In the genomic region with DNA sequence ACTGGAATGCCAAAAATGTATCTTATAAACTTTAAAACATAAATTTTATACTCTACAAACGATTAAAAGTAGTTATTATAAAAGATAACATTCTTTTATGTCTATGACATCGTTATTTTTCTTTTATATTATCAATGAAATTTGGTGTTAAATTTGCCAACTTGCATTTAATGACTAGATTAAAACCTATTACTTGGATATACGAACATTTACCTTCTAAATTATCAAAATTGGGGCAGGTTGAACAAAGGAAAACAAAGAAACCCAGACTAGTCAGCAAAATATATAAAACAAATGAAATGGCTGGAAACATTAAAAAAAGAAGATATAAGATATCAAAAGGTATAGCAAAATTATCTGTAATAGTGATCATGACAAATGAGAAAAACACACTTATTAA, we compare ENCODE assay signal across 28 cellular contexts.
"Had no signal": no experiment of that assay in that cellular context is flagged by ENCODE, and none has a peak within 500 bp of the region (broad histone marks: within the 10 kb centered on the region; RNA-seq: fewer than 3 reads in every experiment).

No MANE protein-coding gene starts in this region.

- H3K4me1 ChIP-seq: pancreas, prostate gland, suprapubic skin, transverse colon, vagina had no signal

- ATAC-seq: naive thymus-derived CD8-positive, alpha-beta T cell; natural killer cell treated with Interleukin-12 subunit alpha and Interleukin-12 subunit beta and Interleukin-15 and Interleukin-18, amount 100 ng/mL, for 72 hours; pancreas; right cardiac atrium; sciatic nerve; stimulated activated memory B cell treated with anti-CD40 and anti-IgM and Interleukin-4, amounts not matched to agents 10 μg/mL and 1 μg/mL and 100 μg/mL, for 72 hours; stimulated activated naive CD8-positive, alpha-beta T cell treated with anti-CD3 and anti-CD28 coated beads, Interleukin-15, amount 100 ng/mL, for 72 hours; stimulated activated naive CD8-positive, alpha-beta T cell treated with anti-CD3 and anti-CD28 coated beads, Interleukin-15, Interleukin-2, amounts not matched to agents 100 U/mL and 50 U/mL, for 24 hours had no signal

- H3K36me3 ChIP-seq: neutrophil, pancreas, prostate gland, spleen, suprapubic skin, tibial artery, transverse colon, vagina had no signal

- FAIRE-seq: pancreas, urothelium cell line had no signal

- H3K4me3 ChIP-seq: pancreas, prostate gland, skin epidermis, smooth muscle cell, spleen, suprapubic skin, testis, tibial artery, transverse colon, vagina had no signal

- H3K27ac ChIP-seq: neutrophil, pancreas, prostate gland, skin epidermis, spleen, suprapubic skin, testis, tibial artery, transverse colon, vagina had no signal

- DNase-seq: naive thymus-derived CD8-positive, alpha-beta T cell; nephron progenitor cell; nucleus accumbens; pancreas; right cardiac atrium; spleen; stimulated activated CD4-positive, alpha-beta T cell treated with anti-CD3 and anti-CD28 coated beads, Interleukin-12 subunit alpha, Interleukin-12 subunit beta, amount 100 ng/mL, for 4 hours; stimulated activated CD4-positive, alpha-beta T cell treated with anti-CD3 and anti-CD28 coated beads, Interleukin-1b, Interleukin-23, amount 100 ng/mL, for 48 hours; stimulated activated CD4-positive, alpha-beta T cell treated with anti-CD3 and anti-CD28 coated beads, Interleukin-4, amount 100 ng/mL, for 1 hour; stimulated activated CD4-positive, alpha-beta T cell treated with anti-CD3 and anti-CD28 coated beads, Interleukin-4, amount 100 ng/mL, for 4 hours; stimulated activated CD8-positive, alpha-beta memory T cell treated with anti-CD3 and anti-CD28 coated beads, Interleukin-4, amount 100 ng/mL, for 48 hours; stimulated activated naive CD4-positive, alpha-beta T cell; stimulated activated naive CD8-positive, alpha-beta T cell treated with anti-CD3 and anti-CD28 coated beads, Interleukin-15, amount 100 ng/mL, for 72 hours; stimulated activated naive CD8-positive, alpha-beta T cell treated with anti-CD3 and anti-CD28 coated beads, Interleukin-15, Interleukin-2, amounts not matched to agents 100 U/mL and 50 U/mL, for 24 hours; substantia nigra; testis; tibial artery; transverse colon had no signal

- H3K9me3 ChIP-seq: neutrophil, pancreas, prostate gland, spleen, suprapubic skin, testis, tibial artery, transverse colon, vagina had no signal

- H3K27me3 ChIP-seq: pancreas, suprapubic skin, testis, vagina had no signal

- H3K4me2 ChIP-seq: smooth muscle cell had no signal
